13 cellular contexts compared by ENCODE assay signal in genomic region chr12:62468935-62469334, GRCh38. TPM values are rescaled to one million over a fixed set of nuclear protein-coding genes. Genes with fewer than 3 reads are reported as not detected.
DNase-seq lines count a peak whose midpoint lies in the region; ATAC-seq and TF ChIP-seq lines count a peak whose summit lies in the region.
"Had no signal": no experiment of that assay in that cellular context is flagged by ENCODE, and none has a peak within 500 bp of the region (broad histone marks: within the 10 kb centered on the region; RNA-seq: fewer than 3 reads in every experiment).

No MANE protein-coding gene starts in this region.

- H3K4me2 ChIP-seq in SU-DHL-6 (ENCODE audit: low read depth, low read length, poor library complexity, severe bottlenecking) = peak overlapping the region; percentile 96

- TF ChIP-seq CTCF in heart left ventricle (IDR thresholded peaks at IDR 0.05) (no peak), SU-DHL-6 (IDR thresholded peaks at IDR 0.05; ENCODE audit: insufficient read depth, low read length, poor library complexity, severe bottlenecking) (no peak), fibroblast of the aortic adventitia (IDR thresholded peaks at IDR 0.05; ENCODE audit: insufficient read depth, low read length) (no peak), suprapubic skin (IDR thresholded peaks at IDR 0.05) (no peak), vagina (IDR thresholded peaks at IDR 0.05) (no peak)

- 77 to 84% (median 80%) methylated on average over 8 of the region's 8 CpGs for WGBS in heart left ventricle, 4 donors
- WGBS in suprapubic skin = 69% methylated on average over 8 of the region's 8 CpGs
- WGBS in aorta, 2 donors = 68 to 70% methylated on average over 8 of the region's 8 CpGs

- H3K9me2 ChIP-seq in SU-DHL-6 (replicated peaks; ENCODE audit: insufficient read depth, low read length) = no peaks in the 10 kb centered on the region

- H3K36me3 ChIP-seq in heart left ventricle (peaks cover 0 to 14% (median 2%) of the 10 kb centered on the region in 9 donors), SU-DHL-6 (ENCODE audit: low read length) (peaks cover 7% of the 10 kb centered on the region; the same call in 1 of the 2 replicates), suprapubic skin (peaks cover 8% of the 10 kb centered on the region), vagina (no peaks in the 10 kb centered on the region), aorta (ENCODE audit: control insufficient read depth in 1 of 2, insufficient read depth in 2 of 2, low read length in 1 of 2) (no peaks in the 10 kb centered on the region)

- intact Hi-C loops in heart left ventricle (cut with DNase I) = loop anchor here in 1 of 10 donors (5.0 kb wide), 1 partner anchor 207 kb away; the partner anchor contains the start of gene USP15
- intact Hi-C loops in Right ventricle myocardium inferior (cut with DNase I) = no loop called here
- intact Hi-C loops in vagina (cut with DNase I) = no loop called here
- intact Hi-C loops in aorta (cut with DNase I) = loop anchor here in 1 of 2 donors (5.0 kb wide), 1 partner anchor 133 kb away; no protein-coding TSS in a partner anchor

- peaks cover 10% of the 10 kb centered on the region for H3F3A ChIP-seq in SU-DHL-6 (ENCODE audit: insufficient read depth)

- no peak for TF ChIP-seq EP300 in suprapubic skin (IDR thresholded peaks at IDR 0.05)

- H4K20me1 ChIP-seq in SU-DHL-6 (ENCODE audit: low read depth, low read length) = no peaks in the 10 kb centered on the region

- H3K27me3 ChIP-seq in heart left ventricle (no peaks in the 10 kb centered on the region), SU-DHL-6 (ENCODE audit: low read length) (no peaks in the 10 kb centered on the region), suprapubic skin (no peaks in the 10 kb centered on the region), vagina (no peaks in the 10 kb centered on the region), aorta (ENCODE audit: control insufficient read depth in 1 of 2, insufficient read depth in 2 of 2, low read length in 1 of 2) (no peaks in the 10 kb centered on the region)

- H3K4me3 ChIP-seq in heart left ventricle (peak overlapping the region in 7 of 12 donors; percentile 1 to 95 (median 87)), SU-DHL-6 (ENCODE audit: insufficient read depth, low read length, poor library complexity, severe bottlenecking) (peak overlapping the region; percentile 88), fibroblast of the aortic adventitia (ENCODE audit: low read depth, low read length) (peak overlapping the region; percentile 58), suprapubic skin (peak overlapping the region; percentile 92), vagina (peak overlapping the region in 1 of 2 donors; percentile 97), aorta (ENCODE audit: low read length in 2 of 2) (no peak overlapping the region)

- peaks cover 70% of the 10 kb centered on the region for H3K79me2 ChIP-seq in SU-DHL-6 (ENCODE audit: insufficient read depth, low read length)

- H3K9me3 ChIP-seq in heart left ventricle (peaks cover 0 to 3% (median 0%) of the 10 kb centered on the region in 12 donors), SU-DHL-6 (ENCODE audit: insufficient read depth, low read length) (0 out of 2 replicates have a peak, but pooled peaks cover 2% of the 10 kb centered on the region), suprapubic skin (no peaks in the 10 kb centered on the region), vagina (no peaks in the 10 kb centered on the region), aorta (ENCODE audit: control insufficient read depth, low read length) (no peaks in the 10 kb centered on the region)

- H3K27ac ChIP-seq in heart left ventricle = no peak overlapping the region
- H3K27ac ChIP-seq in SU-DHL-6 (ENCODE audit: low read depth, low read length) = no peak overlapping the region
- no peak overlapping the region for H3K27ac ChIP-seq in suprapubic skin
- H3K27ac ChIP-seq in vagina = no peak overlapping the region
- H3K27ac ChIP-seq in aorta (ENCODE audit: low read depth in 1 of 2, low read length in 2 of 2) = no peak overlapping the region

- DNase-seq in heart left ventricle (no peak), Right ventricle myocardium inferior (ENCODE audit: missing footprints) (no peak), fibroblast of the aortic adventitia (ENCODE audit: low read depth) (no peak), suprapubic skin (ENCODE audit: low spot score in 2 of 2) (no peak), vagina (ENCODE audit: extremely low spot score in 2 of 2) (no peak), aorta (no peak)
- DNase-seq: effector memory CD4-positive, alpha-beta T cell; NCI-H2171; SIG-M5; small intestine had no signal

- H3K4me1 ChIP-seq in heart left ventricle (peaks cover 0 to 51% (median 36%) of the 10 kb centered on the region in 12 donors), suprapubic skin (peaks cover 45% of the 10 kb centered on the region), vagina (peaks cover 33% of the 10 kb centered on the region), aorta (ENCODE audit: control insufficient read depth in 1 of 2, insufficient read depth in 2 of 2, low read length in 2 of 2) (peaks cover 4 to 5% of the 10 kb centered on the region in 2 donors)

- ATAC-seq in heart left ventricle = no peak
- no peak for ATAC-seq in Right ventricle myocardium inferior
- ATAC-seq in HG02571 (IDR thresholded peaks at IDR 0.05; ENCODE audit: unreplicated experiment) = no peak
- ATAC-seq in aorta (ENCODE audit: low FRiP score) = no peak
- ATAC-seq: stimulated activated memory B cell treated with anti-CD40 and anti-IgM and Interleukin-4, amounts not matched to agents 10 μg/mL and 1 μg/mL and 100 μg/mL, for 72 hours had no signal

- 0 out of 2 replicates have a peak overlapping the region, but pooled peaks have one; percentile 14 for H3K9ac ChIP-seq in SU-DHL-6 (ENCODE audit: low read length)

- no peak for TF ChIP-seq POLR2A in heart left ventricle (IDR thresholded peaks at IDR 0.05)
- no peak for TF ChIP-seq POLR2A in suprapubic skin (IDR thresholded peaks at IDR 0.05)
- TF ChIP-seq POLR2A in vagina (IDR thresholded peaks at IDR 0.05) = no peak

- no peak overlapping the region for H2AFZ ChIP-seq in SU-DHL-6 (ENCODE audit: low read depth, low read length, severe bottlenecking)

RNA-seq across cellular contexts. Expression of gene MON2, which starts 2.3 kb away (rescaled TPM):
- total RNA-seq in heart left ventricle (10 to 100 TPM; 14.8 to 30.6 (median 17.7) TPM), Right ventricle myocardium inferior (14.3 TPM), fibroblast of the aortic adventitia (ENCODE audit: low replicate concordance) (66.1 and 69.1 TPM in 2 replicates), suprapubic skin (100 to 1,000 TPM in 1 of 4 donors, 10 to 100 TPM in 3; 54.3 to 212 (median 61.9) TPM), vagina (85.0 TPM), aorta (100 to 1,000 TPM in 1 of 2 donors, 10 to 100 TPM in 1; 98.1 to 106 TPM)
- polyA plus RNA-seq in heart left ventricle (1 to 10 TPM; 8.7 to 9.1 TPM), aorta (10 to 100 TPM in 1 of 2 donors, 1 to 10 TPM in 1; 3.6 to 28.0 TPM)

Comparison
In these comparisons a context has a peak if more than half of its experiments do, and no peak if none do; other contexts are left out.
1. H3K4me3 ChIP-seq: peak in heart left ventricle (7 of 12), SU-DHL-6 (single experiment), fibroblast of the aortic adventitia (single experiment) and suprapubic skin (single experiment); none in aorta (0 of 2).